12 cellular contexts compared by ENCODE assay signal in the genomic region with DNA sequence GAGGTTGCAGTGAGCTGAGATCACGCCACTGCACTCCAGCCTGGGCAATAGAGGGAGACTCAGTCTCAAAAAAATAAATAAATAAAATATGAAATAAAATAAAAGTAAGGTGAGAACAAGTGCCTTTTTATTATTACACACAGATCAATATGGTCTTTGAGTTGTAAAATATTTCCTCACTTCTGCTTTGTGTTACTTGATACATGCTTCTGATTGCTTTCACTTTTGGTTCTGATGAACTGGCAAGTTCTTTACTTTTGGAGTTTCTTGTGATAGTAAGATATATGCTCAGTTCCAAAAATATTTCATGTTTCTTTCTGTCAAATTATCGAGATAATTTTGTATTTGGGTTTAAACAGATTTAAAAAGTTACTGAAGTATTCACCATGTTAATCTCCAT. TPM values are rescaled to one million over a fixed set of nuclear protein-coding genes. Genes with fewer than 3 reads are reported as not detected.
DNase-seq lines count a peak whose midpoint lies in the region; ATAC-seq and TF ChIP-seq lines count a peak whose summit lies in the region.
"Had no signal": no experiment of that assay in that cellular context is flagged by ENCODE, and none has a peak within 500 bp of the region (broad histone marks: within the 10 kb centered on the region; RNA-seq: fewer than 3 reads in every experiment).

No MANE protein-coding gene starts in this region.

- CTCF ChIA-PET in AG04450 (lab: Charles Lee), result interaction anchor here (0.6 to 1.9 kb wide), 4 partner anchors 15 to 552 kb away, joined by 3 to 4 read pairs (median 4); no protein-coding TSS in a partner anchor

- no peaks in the 10 kb centered on the region for H3F3A ChIP-seq in Loucy (ENCODE audit: low read depth)

- H3K4me3 ChIP-seq in AG04450 (ENCODE audit: low read depth, low read length), result peak overlapping the region; percentile 1
- H3K4me3 ChIP-seq in Loucy (ENCODE audit: low read length, poor library complexity, severe bottlenecking), result no peak overlapping the region
- H3K4me3 ChIP-seq in right cardiac atrium (ENCODE audit: low read length), result peak overlapping the region; percentile 21
- H3K4me3 ChIP-seq: BLaER1 treated with 17β-estradiol and CSF1 and Interleukin-3, amounts not matched to agents 10 nM and 100 nM; upper lobe of right lung had no signal

- H3K27me3 ChIP-seq in AG04450 (ENCODE audit: control insufficient read depth, insufficient read depth, low read length) (no peaks in the 10 kb centered on the region), Loucy (ENCODE audit: insufficient read depth, low read length, poor library complexity, severe bottlenecking) (no peaks in the 10 kb centered on the region), right cardiac atrium (ENCODE audit: control insufficient read depth, insufficient read depth) (no peaks in the 10 kb centered on the region)
- H3K27me3 ChIP-seq: BLaER1 treated with 17β-estradiol and CSF1 and Interleukin-3, amounts not matched to agents 10 nM and 100 nM; upper lobe of right lung had no signal

- TF ChIP-seq CTCF in AG04450 (IDR thresholded peaks at IDR 0.05; ENCODE audit: low read depth, low read length), result no peak
- no peak for TF ChIP-seq CTCF in Loucy (conservative IDR thresholded peaks at IDR 0.05; ENCODE audit: low read length)

- no peaks in the 10 kb centered on the region for H4K20me1 ChIP-seq in Loucy (ENCODE audit: insufficient read depth, low read length, poor library complexity, severe bottlenecking)
- H4K20me1 ChIP-seq: BLaER1 treated with 17β-estradiol and CSF1 and Interleukin-3, amounts not matched to agents 10 nM and 100 nM had no signal

- no peak overlapping the region for H3K9ac ChIP-seq in Loucy (ENCODE audit: low read depth, low read length, poor library complexity, severe bottlenecking)
- H3K9ac ChIP-seq: BLaER1 treated with 17β-estradiol and CSF1 and Interleukin-3, amounts not matched to agents 10 nM and 100 nM had no signal

- peak overlapping the region; percentile 18; the same call in 1 of the 2 replicates for H2AFZ ChIP-seq in Loucy (ENCODE audit: low read length)

- WGBS in right cardiac atrium, result 71% methylated on average over 2 of the region's 2 CpGs

- H3K9me3 ChIP-seq in AG04450 (ENCODE audit: control insufficient read depth, insufficient read depth, low read length), result no peaks in the 10 kb centered on the region
- no peaks in the 10 kb centered on the region for H3K9me3 ChIP-seq in Loucy (ENCODE audit: insufficient read depth, low read depth, low read length)
- H3K9me3 ChIP-seq in right cardiac atrium (ENCODE audit: control insufficient read depth, low read length), result no peaks in the 10 kb centered on the region
- H3K9me3 ChIP-seq: upper lobe of right lung had no signal

- no peak overlapping the region for H3K27ac ChIP-seq in AG04450 (ENCODE audit: low read depth, low read length)
- H3K27ac ChIP-seq in right cardiac atrium (ENCODE audit: low read length), result no peak overlapping the region
- H3K27ac ChIP-seq: BLaER1 treated with 17β-estradiol and CSF1 and Interleukin-3, amounts not matched to agents 10 nM and 100 nM; upper lobe of right lung had no signal

- H3K36me3 ChIP-seq in Loucy (ENCODE audit: insufficient read depth, low read length), result no peaks in the 10 kb centered on the region
- H3K36me3 ChIP-seq: BLaER1 treated with 17β-estradiol and CSF1 and Interleukin-3, amounts not matched to agents 10 nM and 100 nM; upper lobe of right lung had no signal

- no peaks in the 10 kb centered on the region for H3K79me2 ChIP-seq in Loucy (ENCODE audit: insufficient read depth, low read length)

- POLR2A ChIA-PET in AG04450 (lab: Yijun Ruan, JAX), result interaction anchor here (0.9 kb wide), 1 partner anchor 17 kb away, joined by 4 read pairs; a partner anchor contains a TSS

- intact Hi-C loops in right cardiac atrium (cut with DNase I) (no loop called here), posterior vena cava (cut with DNase I) (no loop called here)

- DNase-seq in AG04450 (ENCODE audit: low read depth, low spot score) (no peak), right cardiac atrium (no peak), NCI-H1105 (lab: John Stamatoyannopoulos, UW) (no peak), posterior vena cava (ENCODE audit: low spot score) (no peak)
- DNase-seq: activated CD8-positive, alpha-beta memory T cell treated with anti-CD3 and anti-CD28 coated beads, Interleukin-2, amount 50 U/mL, for 48 hours; NCI-H748 treated with DMSO at 0.1 percent for 48 hours; upper lobe of right lung had no signal

- ATAC-seq in GM19468 (IDR thresholded peaks at IDR 0.05; ENCODE audit: extremely low read depth, unreplicated experiment) (peak; percentile 63), right cardiac atrium (no peak), GM21723 (IDR thresholded peaks at IDR 0.05; ENCODE audit: unreplicated experiment) (no peak), esophagus mucosa (no peak)
- ATAC-seq: upper lobe of right lung had no signal

- H3K9me2 ChIP-seq in Loucy (replicated peaks; ENCODE audit: low read depth, low read length), result no peaks in the 10 kb centered on the region

- peak overlapping the region; percentile 32 for H3K4me2 ChIP-seq in Loucy (ENCODE audit: low read depth, low read length, poor library complexity, severe bottlenecking)
- H3K4me2 ChIP-seq: BLaER1 treated with 17β-estradiol and CSF1 and Interleukin-3, amounts not matched to agents 10 nM and 100 nM had no signal

- H3K4me1 ChIP-seq in Loucy (ENCODE audit: insufficient read depth, low read length, poor library complexity, severe bottlenecking) (peaks cover 4% of the 10 kb centered on the region), right cardiac atrium (ENCODE audit: control insufficient read depth, insufficient read depth, low read length) (no peaks in the 10 kb centered on the region)
- H3K4me1 ChIP-seq: BLaER1 treated with 17β-estradiol and CSF1 and Interleukin-3, amounts not matched to agents 10 nM and 100 nM; upper lobe of right lung had no signal

RNA-seq across cellular contexts. Expression of a gene that starts 16.6 kb away (rescaled TPM):
- polyA plus RNA-seq in AG04450 (2011; rRNA removed) (70.0 and 75.2 TPM in 2 replicates), right cardiac atrium (123 TPM)
- 54.6 and 65.1 TPM in 2 replicates for polyA minus RNA-seq in AG04450 (2011; rRNA and poly(A)+ RNA removed)
- total RNA-seq in right cardiac atrium (100 to 1,000 TPM in 3 of 4 donors, 10 to 100 TPM in 1; 98.4 to 144 (median 117) TPM), esophagus mucosa (24.4 TPM), posterior vena cava (100 to 1,000 TPM in 1 of 2 donors, 10 to 100 TPM in 1; 70.5 to 106 TPM)
